Comparison of ENCODE assay signal across 32 cellular contexts in genomic region chr20:44433751-44434538, GRCh38. TPM values are rescaled to one million over a fixed set of nuclear protein-coding genes. Genes with fewer than 3 reads are reported as not detected.
A peak's percentile ranks its signal among the peaks of the same experiment; 100 is the strongest.
DNase-seq lines count a peak whose midpoint lies in the region; ATAC-seq, FAIRE-seq and TF ChIP-seq lines count a peak whose summit lies in the region.
"Had no signal": no experiment of that assay in that cellular context is flagged by ENCODE, and none has a peak within 500 bp of the region (broad histone marks: within the 10 kb centered on the region; RNA-seq: fewer than 3 reads in every experiment).

No MANE protein-coding gene starts in this region.

- peak overlapping the region in 2 of 4 donors; percentile 9 to 36 for H3K27ac ChIP-seq in body of pancreas
- peak overlapping the region; percentile 90 to 95 for H3K27ac ChIP-seq in liver (ENCODE audit: low read depth in 1 of 2, low read length in 2 of 2)
- H3K27ac ChIP-seq in small intestine (ENCODE audit: low read depth in 1 of 2, low read length in 1 of 2) = peak overlapping the region; percentile 89 to 93
- H3K27ac ChIP-seq: dorsolateral prefrontal cortex, esophagus squamous epithelium, foreskin keratinocyte, GM23248, heart left ventricle, neural progenitor cell, right atrium auricular region, SJSA1, spleen, testis, VCaP had no signal

- no peaks in the 10 kb centered on the region for H3K9me3 ChIP-seq in body of pancreas
- no peaks in the 10 kb centered on the region for H3K9me3 ChIP-seq in liver (ENCODE audit: control insufficient read depth in 4 of 4, low read length in 3 of 4)
- H3K9me3 ChIP-seq in small intestine (ENCODE audit: control insufficient read depth, low read depth) = no peaks in the 10 kb centered on the region
- H3K9me3 ChIP-seq: esophagus squamous epithelium, heart left ventricle, right atrium auricular region, SJSA1, spleen, testis had no signal

- no peaks in the 10 kb centered on the region for H3K36me3 ChIP-seq in body of pancreas (replicated peaks in 1 of 2; ENCODE audit: insufficient read depth in 1 of 2, low read depth in 2 of 2)
- peaks cover under 1 to 11% (median 6%) of the 10 kb centered on the region in 4 donors for H3K36me3 ChIP-seq in liver (ENCODE audit: control insufficient read depth in 4 of 4, insufficient read depth in 3 of 4, low read depth in 1 of 4, low read length in 3 of 4)
- H3K36me3 ChIP-seq in small intestine (ENCODE audit: control insufficient read depth in 2 of 2, insufficient read depth in 2 of 2, low read length in 2 of 2) = peaks cover under 1 to 2% of the 10 kb centered on the region in 2 donors
- H3K36me3 ChIP-seq: esophagus squamous epithelium, heart left ventricle, neural progenitor cell, right atrium auricular region, SJSA1, spleen had no signal

- 18 to 27% methylated on average over 24 of the region's 24 CpGs for WGBS in body of pancreas, 2 donors
- 20% methylated on average over 24 of the region's 24 CpGs for WGBS in liver
- WGBS in small intestine, 3 donors = 14 to 63% (median 32%) methylated on average over 24 of the region's 24 CpGs

- H3K4me3 ChIP-seq in body of pancreas = no peak overlapping the region
- no peak overlapping the region for H3K4me3 ChIP-seq in liver (ENCODE audit: low read depth in 1 of 3, low read length in 3 of 3)
- H3K4me3 ChIP-seq in small intestine (ENCODE audit: low read depth in 1 of 2, low read length in 2 of 2) = no peak overlapping the region
- H3K4me3 ChIP-seq: dorsolateral prefrontal cortex, esophagus squamous epithelium, GM23248, heart left ventricle, neural progenitor cell, right atrium auricular region, SJSA1, spleen, testis had no signal

- peak; percentile 25 to 44 for TF ChIP-seq RAD21 in liver (IDR thresholded peaks at IDR 0.05)

- ATAC-seq in body of pancreas (peak; percentile 73), GM21526 (IDR thresholded peaks at IDR 0.05; ENCODE audit: low FRiP score, unreplicated experiment) (no peak)
- ATAC-seq: foreskin keratinocyte, heart left ventricle had no signal

- H3K4me1 ChIP-seq in body of pancreas (peaks cover 13% of the 10 kb centered on the region), liver (ENCODE audit: control insufficient read depth in 4 of 4, insufficient read depth in 4 of 4, low read length in 3 of 4) (peaks cover 0 to 40% (median 23%) of the 10 kb centered on the region in 4 donors), small intestine (ENCODE audit: control insufficient read depth in 2 of 2, insufficient read depth in 1 of 2, low read depth in 1 of 2, low read length in 1 of 2) (peaks cover 0 to 2% of the 10 kb centered on the region in 2 donors)
- H3K4me1 ChIP-seq: esophagus squamous epithelium, foreskin keratinocyte, heart left ventricle, neural progenitor cell, right atrium auricular region, SJSA1, spleen had no signal

- intact Hi-C loops in body of pancreas (cut with DNase I) = no loop called here

- FAIRE-seq in HTR-8/SVneo (lab: Jason Lieb, UNC) = peak; percentile 86
- no peak for FAIRE-seq in small intestine (lab: Jason Lieb, UNC)
- FAIRE-seq: keratinocyte, RCC 7860, urothelium cell line had no signal

- TF ChIP-seq POLR2A in body of pancreas (IDR thresholded peaks at IDR 0.05) = no peak

- peak overlapping the region; percentile 24 to 41 for H3K9ac ChIP-seq in liver (ENCODE audit: low read depth in 1 of 2, low read length in 2 of 2)
- H3K9ac ChIP-seq: GM23248, neural progenitor cell had no signal

- H3K27me3 ChIP-seq in body of pancreas (no peaks in the 10 kb centered on the region), liver (ENCODE audit: control insufficient read depth in 4 of 4, insufficient read depth in 4 of 4, low read length in 3 of 4) (no peaks in the 10 kb centered on the region), small intestine (ENCODE audit: control insufficient read depth in 2 of 2, insufficient read depth in 2 of 2, low read length in 2 of 2) (no peaks in the 10 kb centered on the region)
- H3K27me3 ChIP-seq: dorsolateral prefrontal cortex, neural progenitor cell, right atrium auricular region, testis had no signal

- no peak for TF ChIP-seq CTCF in body of pancreas (IDR thresholded peaks at IDR 0.05)
- TF ChIP-seq CTCF in liver (IDR thresholded peaks at IDR 0.05; ENCODE audit: low read depth, low read length, missing input control) = no peak

- DNase-seq in HTR-8/SVneo (ENCODE audit: insufficient read length, low spot score) (no peak), body of pancreas (peak; percentile 33 to 57 (median 46)), small intestine (peak; percentile 99), NCI-H2029 (lab: John Stamatoyannopoulos, UW) (no peak), GF-D8 (lab: John Stamatoyannopoulos, UW) (no peak)
- DNase-seq: activated CD4-positive, alpha-beta T cell treated with anti-CD3 and anti-CD28 coated beads for 48 hours; activated naive CD4-positive, alpha-beta T cell treated with anti-CD3 and anti-CD28 coated beads, Interleukin-2, amount 50 U/mL, for 16 hours; activated T-cell treated with anti-CD3 and anti-CD28 coated beads for 4 hours; amniotic stem cell; CD4-positive, alpha-beta memory T cell; dorsolateral prefrontal cortex; esophagus squamous epithelium; foreskin keratinocyte; GM23248; heart left ventricle; HFFc6; NCI-H1048; NCI-H446; NCI-H774; spleen; stimulated activated CD4-positive, alpha-beta T cell treated with anti-CD3 and anti-CD28 coated beads, Interleukin-2, amount 100 ng/mL, for 24 hours; T1000; testis had no signal

TF ChIP-seq in liver, 16 proteins besides CTCF, POLR2A, EP300 and RAD21:
- TF ChIP-seq GABPA (IDR thresholded peaks at IDR 0.05 in 1 of 2, conservative IDR thresholded peaks at IDR 0.05 in 1 of 2) (no peak), HNF4A (conservative IDR thresholded peaks at IDR 0.05) (peak in 1 of 2 donors; percentile 14), ATF3 (IDR thresholded peaks at IDR 0.05) (no peak), SP1 (IDR thresholded peaks at IDR 0.05) (peak; percentile 64), YY1 (IDR thresholded peaks at IDR 0.05) (peak; percentile 85), JUND (IDR thresholded peaks at IDR 0.05) (peak in 1 of 2 donors; percentile 14), FOXA2 (IDR thresholded peaks at IDR 0.05) (no peak), ZBTB33 (IDR thresholded peaks at IDR 0.05) (peak; percentile 38), HNF4G (IDR thresholded peaks at IDR 0.05) (no peak), RXRA (IDR thresholded peaks at IDR 0.05) (peak; percentile 43 to 55), TAF1 (conservative IDR thresholded peaks at IDR 0.05) (no peak), FOXA1 (IDR thresholded peaks at IDR 0.05) (no peak), NR2F2 (IDR thresholded peaks at IDR 0.05) (no peak), EGR1 (IDR thresholded peaks at IDR 0.05; ENCODE audit: low read depth in 2 of 2) (no peak), MAX (IDR thresholded peaks at IDR 0.05) (peak; percentile 49), REST (IDR thresholded peaks at IDR 0.05) (peak; percentile 80)
TF ChIP-seq in liver: peak in this region for 8.

RNA-seq across cellular contexts. Expression of gene TTPAL, which starts 41.7 kb away (rescaled TPM):
- total RNA-seq in body of pancreas = 1 to 10 TPM; 8.3 to 9.9 TPM
- total RNA-seq in liver = 10 to 100 TPM; 17.3 to 39.7 TPM
- 10 to 100 TPM; 11.6 to 17.9 TPM for polyA plus RNA-seq in liver
- polyA plus RNA-seq in small intestine = 1 to 10 TPM; 1.8 to 4.7 (median 2.4) TPM

Comparison
In these comparisons a context has a peak if more than half of its experiments do, and no peak if none do; other contexts are left out.
1. DNase-seq: peak in body of pancreas (4 of 4) and small intestine (single experiment); none in HTR-8/SVneo (single experiment), NCI-H2029 (single experiment) and GF-D8 (single experiment).